In the genomic region with DNA sequence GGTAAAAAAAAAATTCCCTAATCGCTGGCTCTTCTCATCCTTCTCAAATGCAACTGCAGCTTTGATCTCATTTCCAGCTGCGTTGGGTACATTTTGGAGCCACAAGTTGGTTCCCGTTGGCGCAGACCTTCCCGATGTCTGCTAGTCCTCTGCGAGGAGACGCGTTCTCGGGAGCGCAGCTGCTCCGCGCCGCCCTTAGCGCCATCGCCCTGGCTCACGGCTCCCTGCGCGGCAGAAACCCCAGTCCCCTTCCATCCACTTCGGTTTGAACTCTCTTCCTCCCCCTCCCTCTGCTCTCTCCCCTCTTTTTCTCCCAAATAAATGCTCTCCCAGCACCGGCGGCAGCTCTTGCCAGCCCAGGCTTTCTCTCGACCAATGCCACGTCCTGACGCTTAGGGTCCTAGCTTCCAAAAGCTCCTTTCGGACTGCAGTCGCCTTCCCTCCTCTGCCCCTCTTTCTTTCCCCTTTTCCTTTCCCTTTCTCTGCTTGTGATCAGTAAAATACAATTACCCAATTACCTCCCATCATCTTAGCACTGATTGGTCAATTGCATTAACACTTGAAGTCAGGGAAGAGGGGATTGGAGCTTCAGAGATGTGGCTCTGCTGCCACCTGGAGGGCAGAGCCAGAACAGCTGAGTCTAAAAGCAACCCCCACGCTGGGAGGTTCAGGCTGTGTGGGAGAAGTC, we compare ENCODE assay signal across 8 cellular contexts.
DNase-seq lines count a peak whose midpoint lies in the region; ATAC-seq and TF ChIP-seq lines count a peak whose summit lies in the region.

No MANE protein-coding gene starts in this region.

- no peak overlapping the region for H2AFZ ChIP-seq in ACC112 (ENCODE audit: low read length, unreplicated experiment)

- H3K4me3 ChIP-seq in ACC112 (ENCODE audit: low read depth, low read length) (peak overlapping the region; percentile 70), liver (ENCODE audit: low read depth in 1 of 3, low read length in 3 of 3) (peak overlapping the region; percentile 70 to 78 (median 77))

- peaks cover 0 to 11% (median 7%) of the 10 kb centered on the region in 3 donors for H3K9me3 Mint-ChIP-seq in T-cell

- H3K4me1 Mint-ChIP-seq in T-cell: peaks cover 8 to 10% (median 8%) of the 10 kb centered on the region in 3 donors

- no peaks in the 10 kb centered on the region for H3K9me3 ChIP-seq in liver (ENCODE audit: control insufficient read depth in 4 of 4, low read length in 3 of 4)

- CTCF ChIA-PET in T-cell (lab: Charles Lee): no interaction called here

- H3K9ac ChIP-seq in liver (ENCODE audit: low read depth in 1 of 2, low read length in 2 of 2): no peak overlapping the region

- H3K4me1 ChIP-seq in ACC112 (ENCODE audit: control insufficient read depth, insufficient read depth, low read length, unreplicated experiment) (no peaks in the 10 kb centered on the region), liver (ENCODE audit: control insufficient read depth in 4 of 4, insufficient read depth in 4 of 4, low read length in 3 of 4) (peaks cover 2 to 17% (median 9%) of the 10 kb centered on the region in 4 donors)

- H3K36me3 ChIP-seq in ACC112 (ENCODE audit: insufficient read depth, low read length) (no peaks in the 10 kb centered on the region), liver (ENCODE audit: control insufficient read depth in 4 of 4, insufficient read depth in 3 of 4, low read depth in 1 of 4, low read length in 3 of 4) (no peaks in the 10 kb centered on the region)

- peaks cover 8 to 24% of the 10 kb centered on the region in 2 donors for H3K27me3 Mint-ChIP-seq in T-cell

- no peak overlapping the region for H3K27ac Mint-ChIP-seq in T-cell

- ATAC-seq in HG02623 (IDR thresholded peaks at IDR 0.05; ENCODE audit: unreplicated experiment) (peak; percentile 96), T-cell (replicated peaks in 1 of 4) (peak in 2 of 4 experiments; percentile 26 to 33)

- peak; percentile 85 for TF ChIP-seq CTCF in GM12874 (IDR thresholded peaks at IDR 0.05; ENCODE audit: insufficient read depth, low read depth, low read length)
- peak; percentile 92 for TF ChIP-seq CTCF in liver (IDR thresholded peaks at IDR 0.05; ENCODE audit: low read depth, low read length, missing input control)

- 4% methylated on average over 27 of the region's 27 CpGs for WGBS in liver

- peak overlapping the region; percentile 55 to 70 (median 66) for H3K4me3 Mint-ChIP-seq in T-cell

- POLR2A ChIA-PET in T-cell (lab: Charles Lee): interaction anchor here (0.5 kb wide), 2 partner anchors 9 to 872 kb away, joined by 3 to 4 read pairs; no protein-coding TSS in a partner anchor

- H3K36me3 Mint-ChIP-seq in T-cell: no peaks in the 10 kb centered on the region

- H3K27me3 ChIP-seq in ACC112 (ENCODE audit: insufficient read depth, low read length) (peaks cover 28% of the 10 kb centered on the region; the same call in 1 of the 2 replicates), liver (ENCODE audit: control insufficient read depth in 4 of 4, insufficient read depth in 4 of 4, low read length in 3 of 4) (no peaks in the 10 kb centered on the region)

- DNase-seq in NCI-H1048 (lab: John Stamatoyannopoulos, UW) (peak; percentile 52), T-cell (no peak), ecto neural progenitor cell (ENCODE audit: low spot score) (peak; percentile 82)
- peak; percentile 54 for DNase-seq in stimulated activated CD8-positive, alpha-beta memory T cell treated with anti-CD3 and anti-CD28 coated beads, Interleukin-4, amount 100 ng/mL, for 48 hours

- no peaks in the 10 kb centered on the region for H3K79me2 ChIP-seq in ACC112 (ENCODE audit: control insufficient read depth, insufficient read depth, low read length, unreplicated experiment)

- TF ChIP-seq RAD21 in liver (IDR thresholded peaks at IDR 0.05): peak; percentile 95 to 96

- no peak overlapping the region for H3K27ac ChIP-seq in ACC112 (ENCODE audit: low read depth, low read length)
- H3K27ac ChIP-seq in liver (ENCODE audit: low read depth in 1 of 2, low read length in 2 of 2): peak overlapping the region; percentile 25 to 77

TF ChIP-seq in liver, 16 proteins besides CTCF, POLR2A, EP300 and RAD21:
- TF ChIP-seq FOXA2 (IDR thresholded peaks at IDR 0.05) (no peak), SP1 (IDR thresholded peaks at IDR 0.05) (peak; percentile 67), YY1 (IDR thresholded peaks at IDR 0.05) (peak; percentile 42)

Comparison
In these comparisons a context has a peak if more than half of its experiments do, and no peak if none do; other contexts are left out.
1. DNase-seq: peak in NCI-H1048 (single experiment), ecto neural progenitor cell (single experiment) and stimulated activated CD8-positive, alpha-beta memory T cell treated with anti-CD3 and anti-CD28 coated beads, Interleukin-4, amount 100 ng/mL, for 48 hours (single experiment); none in T-cell (0 of 34).